In genomic region chr16:72878301-72879269, GRCh38 we compare ENCODE assay signal across 1 cellular context.
TF ChIP-seq lines count a peak whose summit lies in the region.

No MANE protein-coding gene starts in this region.

TF ChIP-seq in IMR-90, 13 proteins besides CTCF, POLR2A, EP300 and RAD21 (continued from another document):
- TF ChIP-seq CEBPB (IDR thresholded peaks at IDR 0.05; ENCODE audit: low read depth, low read length): peak; percentile 56; the same call in 1 of the 2 replicates
